In genomic region chrX:107117993-107118321, GRCh38 we compare ENCODE assay signal across 8 cellular contexts. TPM values are rescaled to one million over a fixed set of nuclear protein-coding genes. Genes with fewer than 3 reads are reported as not detected.
DNase-seq lines count a peak whose midpoint lies in the region; ATAC-seq lines count a peak whose summit lies in the region.

No MANE protein-coding gene starts in this region.

- peak overlapping the region in 3 of 6 donors; percentile 18 to 89 (median 22) for H3K27ac Mint-ChIP-seq in naive B cell

- H3K4me3 Mint-ChIP-seq in naive B cell: peak overlapping the region; percentile 95 to 99 (median 98)

- H3K27me3 Mint-ChIP-seq in naive B cell: no peaks in the 10 kb centered on the region

- DNase-seq in SIG-M5 treated with dmso at 0.1 percent for 504 hours (lab: John Stamatoyannopoulos, UW; ENCODE audit: unreplicated experiment) (peak; percentile 29), SIG-M5 (lab: John Stamatoyannopoulos, UW) (no peak), OCI-M1 (lab: John Stamatoyannopoulos, UW) (peak; percentile 51), epithelial cell of prostate (ENCODE audit: low read depth, low spot score) (no peak), naive B cell (no peak), NCI-H446 (lab: John Stamatoyannopoulos, UW) (no peak)
- no peak for DNase-seq in effector CD4-positive, alpha-beta T cell

- H3K9me3 Mint-ChIP-seq in naive B cell: peaks cover 0 to 3% (median 0%) of the 10 kb centered on the region in 7 donors

- no peak for ATAC-seq in naive B cell (ENCODE audit: low read depth in 2 of 2)
- no peak for ATAC-seq in GM19463 (IDR thresholded peaks at IDR 0.05; ENCODE audit: unreplicated experiment)

- peaks cover 0 to 18% of the 10 kb centered on the region in 2 donors for H3K36me3 Mint-ChIP-seq in naive B cell

- peaks cover 6 to 31% (median 19%) of the 10 kb centered on the region in 3 donors for H3K4me1 Mint-ChIP-seq in naive B cell

- peak overlapping the region; percentile 24 for H3K27ac ChIP-seq in epithelial cell of prostate

RNA-seq across cellular contexts. Expression of gene RBM41, which starts 0.7 kb away (rescaled TPM):
- 10 to 100 TPM; 11.7 to 27.2 (median 13.2) TPM for polyA plus RNA-seq in naive B cell (ENCODE audit: low read depth in 6 of 6)

Comparison
In these comparisons a context has a peak if more than half of its experiments do, and no peak if none do; other contexts are left out.
1. DNase-seq: peak in SIG-M5 treated with dmso at 0.1 percent for 504 hours (single experiment) and OCI-M1 (single experiment); none in SIG-M5 (single experiment), epithelial cell of prostate (single experiment), naive B cell (single experiment), NCI-H446 (0 of 2) and effector CD4-positive, alpha-beta T cell (single experiment).